ENCODE assay signal across 13 cellular contexts in the genomic region with DNA sequence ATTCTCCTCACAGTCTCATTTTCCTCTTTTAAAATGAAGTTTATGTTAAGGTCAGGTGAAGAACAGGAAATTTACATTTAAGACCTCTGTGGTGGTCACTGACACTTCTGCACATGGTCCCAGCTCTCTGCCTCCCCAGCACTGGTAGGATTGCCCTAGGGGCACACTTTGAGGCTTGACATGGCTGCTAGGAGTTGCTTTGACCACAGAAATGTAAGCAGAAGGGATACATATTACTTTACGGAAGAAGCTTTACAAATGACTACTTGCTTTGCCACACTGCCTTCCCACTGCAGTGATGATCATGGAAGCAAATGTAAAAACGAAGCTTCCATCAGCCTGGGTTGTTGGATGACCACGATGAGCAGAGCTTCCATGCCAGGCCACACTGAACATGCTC. TPM values are rescaled to one million over a fixed set of nuclear protein-coding genes. Genes with fewer than 3 reads are reported as not detected.
DNase-seq lines count a peak whose midpoint lies in the region; ATAC-seq and TF ChIP-seq lines count a peak whose summit lies in the region.
"Had no signal": no experiment of that assay in that cellular context is flagged by ENCODE, and none has a peak within 500 bp of the region (broad histone marks: within the 10 kb centered on the region; RNA-seq: fewer than 3 reads in every experiment).

No MANE protein-coding gene starts in this region.

- peaks cover 5% of the 10 kb centered on the region for H3F3A ChIP-seq in smooth muscle cell (ENCODE audit: low read depth)

- H3K4me3 ChIP-seq in smooth muscle cell: no peak overlapping the region
- H3K4me3 ChIP-seq: BLaER1 treated with 17β-estradiol and CSF1 and Interleukin-3, amounts not matched to agents 10 nM and 100 nM had no signal

- peak overlapping the region; percentile 10 for H2AFZ ChIP-seq in smooth muscle cell (ENCODE audit: low read depth)

- TF ChIP-seq CTCF in smooth muscle cell (IDR thresholded peaks at IDR 0.05; ENCODE audit: borderline replicate concordance, insufficient read depth, poor library complexity, severe bottlenecking): no peak

- H3K27ac ChIP-seq in smooth muscle cell (ENCODE audit: low read depth): no peak overlapping the region
- H3K27ac ChIP-seq: BLaER1 treated with 17β-estradiol and CSF1 and Interleukin-3, amounts not matched to agents 10 nM and 100 nM had no signal

- no peak for ATAC-seq in stimulated activated naive CD8-positive, alpha-beta T cell treated with anti-CD3 and anti-CD28 coated beads, Interleukin-15, Interleukin-2, amounts not matched to agents 100 U/mL and 50 U/mL, for 24 hours
- ATAC-seq in HG03520 (IDR thresholded peaks at IDR 0.05; ENCODE audit: unreplicated experiment) (no peak), HG03045 (IDR thresholded peaks at IDR 0.05; ENCODE audit: unreplicated experiment) (no peak)

- H3K4me1 ChIP-seq in smooth muscle cell (ENCODE audit: low read depth): peaks cover 17% of the 10 kb centered on the region

- no peaks in the 10 kb centered on the region for H3K36me3 ChIP-seq in smooth muscle cell (ENCODE audit: low read depth)
- H3K36me3 ChIP-seq: BLaER1 treated with 17β-estradiol and CSF1 and Interleukin-3, amounts not matched to agents 10 nM and 100 nM had no signal

- no peak overlapping the region for H3K9ac ChIP-seq in smooth muscle cell (ENCODE audit: low read depth)
- H3K9ac ChIP-seq: BLaER1 treated with 17β-estradiol and CSF1 and Interleukin-3, amounts not matched to agents 10 nM and 100 nM had no signal

- DNase-seq in EL (peak; percentile 65), M059J (ENCODE audit: low read depth) (peak; percentile 72), fibroblast of peridontal ligament (ENCODE audit: extremely low read depth) (peak; percentile 58), smooth muscle cell (lab: John Stamatoyannopoulos, UW; ENCODE audit: unreplicated experiment) (no peak)
- DNase-seq in stimulated activated naive CD8-positive, alpha-beta T cell treated with anti-CD3 and anti-CD28 coated beads, Interleukin-15, Interleukin-2, amounts not matched to agents 100 U/mL and 50 U/mL, for 24 hours: no peak
- DNase-seq: 8988T; CD4-positive, CD25-positive, alpha-beta regulatory T cell; DMS 273 treated with DMSO at 0.1 percent for 48 hours; GDM1; H7 had no signal

- WGBS in smooth muscle cell (ENCODE audit: low lambda C conversion rate): 59% methylated on average over 3 of the region's 3 CpGs

- no peaks in the 10 kb centered on the region for H3K79me2 ChIP-seq in smooth muscle cell (ENCODE audit: low read depth)

- no peaks in the 10 kb centered on the region for H4K20me1 ChIP-seq in smooth muscle cell (ENCODE audit: low read depth)
- H4K20me1 ChIP-seq: BLaER1 treated with 17β-estradiol and CSF1 and Interleukin-3, amounts not matched to agents 10 nM and 100 nM had no signal

- no peak overlapping the region for H3K4me2 ChIP-seq in smooth muscle cell
- H3K4me2 ChIP-seq: BLaER1 treated with 17β-estradiol and CSF1 and Interleukin-3, amounts not matched to agents 10 nM and 100 nM had no signal

- H3K27me3 ChIP-seq in smooth muscle cell (ENCODE audit: low read depth): no peaks in the 10 kb centered on the region
- H3K27me3 ChIP-seq: BLaER1 treated with 17β-estradiol and CSF1 and Interleukin-3, amounts not matched to agents 10 nM and 100 nM had no signal

- no peaks in the 10 kb centered on the region for H3K9me3 ChIP-seq in smooth muscle cell (replicated peaks; ENCODE audit: low read depth)

RNA-seq across cellular contexts. Expression of a gene that starts 53.1 kb away (rescaled TPM):
- total RNA-seq in M059J (2014; rRNA removed; shearing (Covaris generic)): 73.1 and 77.5 TPM in 2 replicates
- total RNA-seq in smooth muscle cell: 95.9 and 110 TPM in 2 replicates
- polyA plus RNA-seq in smooth muscle cell: 113 and 128 TPM in 2 replicates

Comparison
In these comparisons a context has a peak if more than half of its experiments do, and no peak if none do; other contexts are left out.
1. DNase-seq: peak in EL (single experiment), M059J (single experiment) and fibroblast of peridontal ligament (single experiment); none in smooth muscle cell (single experiment) and stimulated activated naive CD8-positive, alpha-beta T cell treated with anti-CD3 and anti-CD28 coated beads, Interleukin-15, Interleukin-2, amounts not matched to agents 100 U/mL and 50 U/mL, for 24 hours (single experiment).